ENCODE assay signal across 8 cellular contexts in genomic region chr7:19116121-19117080, GRCh38. TPM values are rescaled to one million over a fixed set of nuclear protein-coding genes. Genes with fewer than 3 reads are reported as not detected.
A peak's percentile ranks its signal among the peaks of the same experiment; 100 is the strongest.
DNase-seq lines count a peak whose midpoint lies in the region; ATAC-seq, FAIRE-seq and TF ChIP-seq lines count a peak whose summit lies in the region.

No MANE protein-coding gene starts in this region.

- no peaks in the 10 kb centered on the region for H3K79me2 ChIP-seq in keratinocyte (ENCODE audit: control insufficient read depth, insufficient read depth, low read length)

- TF ChIP-seq CTCF in keratinocyte (optimal IDR thresholded peaks at IDR 0.05 in 1 of 3, IDR thresholded peaks at IDR 0.05 in 1 of 3, conservative IDR thresholded peaks at IDR 0.05 in 1 of 3; ENCODE audit: extremely low read depth in 1 of 3, insufficient read depth in 2 of 3, low read length in 3 of 3) = no peak
- no peak for TF ChIP-seq CTCF in thoracic aorta (IDR thresholded peaks at IDR 0.05)

- peak overlapping the region; percentile 88 for H3K4me2 ChIP-seq in keratinocyte (ENCODE audit: control insufficient read depth, extremely low read depth, insufficient read depth, low read depth, low read length)

- CTCF ChIA-PET in activated CD8-positive, alpha-beta memory T cell treated with anti-CD3 and anti-CD28 coated beads, Interleukin-2, amount 10 ng/mL, durations not matched to agents 7 days and 5 days (lab: Charles Lee) = no interaction called here

- peaks cover 3% of the 10 kb centered on the region for H3K36me3 Mint-ChIP-seq in activated CD8-positive, alpha-beta memory T cell treated with anti-CD3 and anti-CD28 coated beads, Interleukin-2, amount 10 ng/mL, durations not matched to agents 7 days and 5 days

- peaks cover 75% of the 10 kb centered on the region for H3K27me3 Mint-ChIP-seq in activated CD8-positive, alpha-beta memory T cell treated with anti-CD3 and anti-CD28 coated beads, Interleukin-2, amount 10 ng/mL, durations not matched to agents 7 days and 5 days

- no peak overlapping the region for H3K27ac Mint-ChIP-seq in activated CD8-positive, alpha-beta memory T cell treated with anti-CD3 and anti-CD28 coated beads, Interleukin-2, amount 10 ng/mL, durations not matched to agents 7 days and 5 days

- H2AFZ ChIP-seq in keratinocyte (ENCODE audit: control insufficient read depth, low read length) = peak overlapping the region; percentile 97

- H3K4me1 Mint-ChIP-seq in activated CD8-positive, alpha-beta memory T cell treated with anti-CD3 and anti-CD28 coated beads, Interleukin-2, amount 10 ng/mL, durations not matched to agents 7 days and 5 days = peaks cover 4% of the 10 kb centered on the region

- H3K9me3 Mint-ChIP-seq in activated CD8-positive, alpha-beta memory T cell treated with anti-CD3 and anti-CD28 coated beads, Interleukin-2, amount 10 ng/mL, durations not matched to agents 7 days and 5 days (ENCODE audit: low read depth) = no peaks in the 10 kb centered on the region

- no peak for DNase-seq in activated CD8-positive, alpha-beta memory T cell treated with anti-CD3 and anti-CD28 coated beads, Interleukin-2, amount 10 ng/mL, durations not matched to agents 7 days and 5 days
- no peak for DNase-seq in activated CD8-positive, alpha-beta memory T cell treated with anti-CD3 and anti-CD28 coated beads, Interleukin-2, amount 50 U/mL, for 4 hours
- DNase-seq in NCI-H1105 (lab: John Stamatoyannopoulos, UW) (peak; percentile 20), astrocyte of the hippocampus (ENCODE audit: low read depth, low spot score) (peak; percentile 66), keratinocyte (ENCODE audit: low read depth, low spot score) (no peak), thoracic aorta (ENCODE audit: low spot score) (no peak), KG1 (lab: John Stamatoyannopoulos, UW) (no peak)
- no peak for DNase-seq in activated CD4-positive, alpha-beta T cell treated with anti-CD3 and anti-CD28 coated beads, Interleukin-2, amount 50 U/mL, for 1 hour

- H3K4me1 ChIP-seq in keratinocyte (ENCODE audit: control insufficient read depth, extremely low read depth, insufficient read depth, low read length) = peaks cover 5% of the 10 kb centered on the region
- peaks cover 14 to 34% of the 10 kb centered on the region in 2 donors for H3K4me1 ChIP-seq in thoracic aorta (ENCODE audit: control insufficient read depth in 1 of 2, low read depth in 2 of 2)

- H3K4me3 Mint-ChIP-seq in activated CD8-positive, alpha-beta memory T cell treated with anti-CD3 and anti-CD28 coated beads, Interleukin-2, amount 10 ng/mL, durations not matched to agents 7 days and 5 days = peak overlapping the region; percentile 33

- H3K4me3 ChIP-seq in keratinocyte (ENCODE audit: control insufficient read depth in 2 of 3, extremely low read depth in 1 of 3, insufficient read depth in 2 of 3, low read depth in 1 of 3, low read length in 3 of 3) (peak overlapping the region; percentile 47 to 77 (median 75)), thoracic aorta (peak overlapping the region; percentile 92)

- no peak for FAIRE-seq in keratinocyte (lab: Jason Lieb, UNC)

- H3K9ac ChIP-seq in keratinocyte (ENCODE audit: control insufficient read depth, extremely low read depth, insufficient read depth, low read length) = peak overlapping the region; percentile 46

- H3K9me3 ChIP-seq in keratinocyte (ENCODE audit: control insufficient read depth, low read depth, low read length) (no peaks in the 10 kb centered on the region), thoracic aorta (no peaks in the 10 kb centered on the region)

- dilution Hi-C loops in keratinocyte (cut with MboI; ENCODE audit: extremely low pct_ligation_motif_present, low sequenced_read_pairs) = no loop called here

- no peaks in the 10 kb centered on the region for H4K20me1 ChIP-seq in keratinocyte (ENCODE audit: control insufficient read depth, extremely low read depth, insufficient read depth, low read length)

- H3K27me3 ChIP-seq in keratinocyte (ENCODE audit: control insufficient read depth, extremely low read depth, insufficient read depth, low read length) (peaks cover 51% of the 10 kb centered on the region), thoracic aorta (replicated peaks; ENCODE audit: insufficient read depth) (no peaks in the 10 kb centered on the region)

- ATAC-seq in activated CD8-positive, alpha-beta memory T cell treated with anti-CD3 and anti-CD28 coated beads, Interleukin-2, amount 10 ng/mL, durations not matched to agents 7 days and 5 days = peak; percentile 6
- no peak for ATAC-seq in thoracic aorta (ENCODE audit: insufficient number of reproducible peaks, low FRiP score, low read depth)

- H3K9me1 ChIP-seq in keratinocyte (ENCODE audit: control insufficient read depth, extremely low read depth, insufficient read depth, low read length) = no peaks in the 10 kb centered on the region

- H3K36me3 ChIP-seq in keratinocyte (ENCODE audit: control insufficient read depth in 2 of 2, extremely low read depth in 1 of 2, insufficient read depth in 2 of 2, low read length in 2 of 2) (no peaks in the 10 kb centered on the region), thoracic aorta (no peaks in the 10 kb centered on the region)

- no peak overlapping the region for H3K27ac ChIP-seq in keratinocyte (ENCODE audit: control insufficient read depth, insufficient read depth, low read length)
- H3K27ac ChIP-seq in thoracic aorta = peak overlapping the region; percentile 78 to 91

RNA-seq across cellular contexts. Expression of gene TWIST1, which starts 1.0 kb away (rescaled TPM):
- under 1 TPM; 0.55 to 0.63 TPM for total RNA-seq in activated CD8-positive, alpha-beta memory T cell treated with anti-CD3 and anti-CD28 coated beads, Interleukin-2, amount 10 ng/mL, durations not matched to agents 7 days and 5 days
- 1.5 to 3.0 TPM (median 1.7 TPM) in 3 replicates for polyA plus RNA-seq in keratinocyte
- polyA plus RNA-seq in keratinocyte (2011; ENCODE audit: low read depth) = 1.1 TPM
- 2.2 and 4.0 TPM in 2 replicates for polyA plus RNA-seq in keratinocyte (2011; cell fraction: cytosol; rRNA removed)
- polyA plus RNA-seq in keratinocyte (2011; cell fraction: nucleus; rRNA removed) = 2.1 and 3.5 TPM in 2 replicates
- polyA plus RNA-seq in keratinocyte (2012; ENCODE audit: low replicate concordance) = 2.7 and 3.3 TPM in 2 replicates
- polyA minus RNA-seq in keratinocyte = 0.74 to 3.1 TPM in 2 of 3 replicates, not detected in the other
- polyA minus RNA-seq in keratinocyte (2011; cell fraction: cytosol; rRNA and poly(A)+ RNA removed) = 6.5 TPM
- polyA minus RNA-seq in keratinocyte (2011; cell fraction: nucleus; rRNA and poly(A)+ RNA removed) = 1.6 and 1.7 TPM in 2 replicates
- total RNA-seq in thoracic aorta = 10 to 100 TPM; 14.2 to 26.0 TPM

RNA-seq across cellular contexts. Expression of gene FERD3L, which starts 28.8 kb away (rescaled TPM):
- not detected for total RNA-seq in activated CD8-positive, alpha-beta memory T cell treated with anti-CD3 and anti-CD28 coated beads, Interleukin-2, amount 10 ng/mL, durations not matched to agents 7 days and 5 days
- polyA plus RNA-seq in keratinocyte = not detected in 3 replicates
- not detected for polyA plus RNA-seq in keratinocyte (2011; ENCODE audit: low read depth)
- polyA plus RNA-seq in keratinocyte (2011; cell fraction: cytosol; rRNA removed) = not detected in 2 replicates
- not detected in 2 replicates for polyA plus RNA-seq in keratinocyte (2011; cell fraction: nucleus; rRNA removed)
- not detected in 2 replicates for polyA plus RNA-seq in keratinocyte (2012; ENCODE audit: low replicate concordance)
- polyA minus RNA-seq in keratinocyte = not detected in 3 replicates
- polyA minus RNA-seq in keratinocyte (2011; cell fraction: cytosol; rRNA and poly(A)+ RNA removed) = not detected
- polyA minus RNA-seq in keratinocyte (2011; cell fraction: nucleus; rRNA and poly(A)+ RNA removed) = not detected in 2 replicates
- not detected for total RNA-seq in thoracic aorta

Comparison
In these comparisons a context has a peak if more than half of its experiments do, and no peak if none do; other contexts are left out.
1. DNase-seq: peak in NCI-H1105 (single experiment) and astrocyte of the hippocampus (single experiment); none in activated CD8-positive, alpha-beta memory T cell treated with anti-CD3 and anti-CD28 coated beads, Interleukin-2, amount 10 ng/mL, durations not matched to agents 7 days and 5 days (single experiment), activated CD8-positive, alpha-beta memory T cell treated with anti-CD3 and anti-CD28 coated beads, Interleukin-2, amount 50 U/mL, for 4 hours (single experiment), keratinocyte (single experiment), thoracic aorta (single experiment), KG1 (single experiment) and activated CD4-positive, alpha-beta T cell treated with anti-CD3 and anti-CD28 coated beads, Interleukin-2, amount 50 U/mL, for 1 hour (single experiment).
2. RNA of gene TWIST1, which starts 1.0 kb away (total RNA-seq): 14.2 to 26.0 TPM in thoracic aorta; 0.55 to 0.63 TPM in activated CD8-positive, alpha-beta memory T cell treated with anti-CD3 and anti-CD28 coated beads, Interleukin-2, amount 10 ng/mL, durations not matched to agents 7 days and 5 days; every median in the first group is over 4 times any median in the second.